18 cellular contexts compared by ENCODE assay signal in the genomic region with DNA sequence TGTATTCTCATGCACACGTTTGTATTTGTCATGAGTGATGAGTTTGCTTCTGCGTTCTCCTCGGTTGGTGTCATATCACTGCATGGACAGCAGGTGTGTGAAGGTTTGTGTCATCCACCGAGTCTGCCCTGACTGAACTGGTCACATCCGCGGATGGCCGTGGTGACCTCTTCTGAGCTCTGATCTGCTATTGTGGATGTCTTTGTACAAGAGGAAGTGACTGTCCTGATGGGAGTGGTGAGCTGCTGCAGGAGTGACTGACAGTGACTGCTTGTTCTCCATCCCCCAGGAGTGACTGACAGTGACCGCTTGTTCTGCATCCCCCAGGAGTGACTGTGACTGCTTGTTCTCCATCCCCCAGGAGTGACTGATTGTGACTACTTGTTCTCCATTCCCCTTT.
DNase-seq lines count a peak whose midpoint lies in the region; TF ChIP-seq lines count a peak whose summit lies in the region.
"Had no signal": no experiment of that assay in that cellular context is flagged by ENCODE, and none has a peak within 500 bp of the region (broad histone marks: within the 10 kb centered on the region; RNA-seq: fewer than 3 reads in every experiment).

No MANE protein-coding gene starts in this region.

- no peaks in the 10 kb centered on the region for H3K9me3 ChIP-seq in SJCRH30 (replicated peaks)
- H3K9me3 ChIP-seq in testis = no peaks in the 10 kb centered on the region
- H3K9me3 ChIP-seq: Caco-2, gastroesophageal sphincter, transverse colon had no signal

- intact Hi-C loops in testis (cut with DNase I; ENCODE audit: low total_unique reads) = no loop called here

- H3K4me1 ChIP-seq in SJCRH30 (peaks cover 15% of the 10 kb centered on the region; the same call in 1 of the 2 replicates), testis (peaks cover 14% of the 10 kb centered on the region)
- H3K4me1 ChIP-seq: Caco-2 had no signal

- TF ChIP-seq POLR2A in testis (IDR thresholded peaks at IDR 0.05) = no peak

- H3K4me3 ChIP-seq in SJCRH30 (no peak overlapping the region), testis (no peak overlapping the region)
- H3K4me3 ChIP-seq: gastroesophageal sphincter, transverse colon had no signal

- H3K36me3 ChIP-seq in SJCRH30 = 0 out of 2 replicates have a peak, but pooled peaks cover 6% of the 10 kb centered on the region
- H3K36me3 ChIP-seq in testis (ENCODE audit: low read depth, missing control alignments) = no peaks in the 10 kb centered on the region
- H3K36me3 ChIP-seq: gastroesophageal sphincter, transverse colon had no signal

- 60 to 76% methylated on average over 8 of the region's 8 CpGs for WGBS in testis, 2 donors

- TF ChIP-seq CTCF in testis (IDR thresholded peaks at IDR 0.05) = no peak

- H3K27ac ChIP-seq in SJCRH30 = peak overlapping the region; percentile 12
- no peak overlapping the region for H3K27ac ChIP-seq in testis
- H3K27ac ChIP-seq: gastroesophageal sphincter, transverse colon had no signal

- H3K27me3 ChIP-seq in SJCRH30 (no peaks in the 10 kb centered on the region), testis (no peaks in the 10 kb centered on the region)
- H3K27me3 ChIP-seq: gastroesophageal sphincter, transverse colon had no signal

- DNase-seq in NOMO-1 treated with DMSO at 0.1 percent for 48 hours (lab: John Stamatoyannopoulos, UW; ENCODE audit: unreplicated experiment) (peak; percentile 49), NOMO-1 treated with dmso at 0.1 percent for 144 hours (lab: John Stamatoyannopoulos, UW; ENCODE audit: unreplicated experiment) (no peak), SJCRH30 (peak; percentile 71 to 85), globus pallidus (ENCODE audit: low spot score) (peak; percentile 35), pons (ENCODE audit: low spot score) (peak; percentile 71), GF-D8 (lab: John Stamatoyannopoulos, UW) (no peak), testis (no peak)
- DNase-seq in activated naive CD4-positive, alpha-beta T cell treated with Interleukin-2 at 50 U/mL for 16 hours = no peak
- DNase-seq: 8988T; activated CD4-positive, alpha-beta T cell treated with anti-CD3 and anti-CD28 coated beads for 4 hours; Caco-2; effector memory CD4-positive, alpha-beta T cell; islet precursor cell; KG1; NCI-H2081 treated with DMSO at 0.1 percent for 48 hours; SW 1271; transverse colon had no signal

Comparison
In these comparisons a context has a peak if more than half of its experiments do, and no peak if none do; other contexts are left out.
1. DNase-seq: peak in NOMO-1 treated with DMSO at 0.1 percent for 48 hours (single experiment), SJCRH30 (2 of 2), globus pallidus (single experiment) and pons (single experiment); none in NOMO-1 treated with dmso at 0.1 percent for 144 hours (single experiment), activated naive CD4-positive, alpha-beta T cell treated with Interleukin-2 at 50 U/mL for 16 hours (single experiment), GF-D8 (single experiment) and testis (single experiment).